Comparison of ENCODE assay signal across 22 cellular contexts in genomic region chr1:37697737-37698136, GRCh38.
"Had no signal": no experiment of that assay in that cellular context is flagged by ENCODE, and none has a peak within 500 bp of the region (broad histone marks: within the 10 kb centered on the region; RNA-seq: fewer than 3 reads in every experiment).

No MANE protein-coding gene starts in this region.

- H3K27ac Mint-ChIP-seq: activated B cell treated with CpG ODN at 0.5 μM for 24 hours; activated CD4-positive, alpha-beta memory T cell treated with anti-CD3 and anti-CD28 coated beads for 36 hours; activated CD4-positive, alpha-beta T cell treated with anti-CD3 and anti-CD28 coated beads, Interleukin-2, amount 10 ng/mL, durations not matched to agents 7 days and 5 days; activated naive CD8-positive, alpha-beta T cell; T-cell had no signal

- DNase-seq: activated B cell treated with CpG ODN at 0.5 μM for 24 hours; activated CD4-positive, alpha-beta memory T cell treated with anti-CD3 and anti-CD28 coated beads for 36 hours; activated CD4-positive, alpha-beta T cell treated with anti-CD3 and anti-CD28 coated beads for 1 hour; activated CD4-positive, alpha-beta T cell treated with anti-CD3 and anti-CD28 coated beads, Interleukin-2, amount 10 ng/mL, durations not matched to agents 7 days and 5 days; activated effector memory CD4-positive, alpha-beta T cell treated with Interleukin-2 at 50 U/mL for 16 hours; activated naive CD4-positive, alpha-beta T cell treated with Interleukin-2 at 50 U/mL for 16 hours; activated T-cell treated with anti-CD3 and anti-CD28 coated beads for 4 hours; brain microvascular endothelial cell; Karpas-422; NCI-H1092; NCI-H1417; NCI-H1930; NCI-H2171; NCI-H226; NCI-H774; SIG-M5; T-cell; T-helper 2 cell; T1000 had no signal

- H3K27me3 Mint-ChIP-seq: activated B cell treated with CpG ODN at 0.5 μM for 24 hours; activated CD4-positive, alpha-beta memory T cell treated with anti-CD3 and anti-CD28 coated beads for 36 hours; activated CD4-positive, alpha-beta T cell treated with anti-CD3 and anti-CD28 coated beads, Interleukin-2, amount 10 ng/mL, durations not matched to agents 7 days and 5 days; activated naive CD8-positive, alpha-beta T cell; T-cell had no signal

- H3K36me3 Mint-ChIP-seq: T-cell had no signal

- H3K4me3 Mint-ChIP-seq: activated B cell treated with CpG ODN at 0.5 μM for 24 hours; activated CD4-positive, alpha-beta memory T cell treated with anti-CD3 and anti-CD28 coated beads for 36 hours; activated CD4-positive, alpha-beta T cell treated with anti-CD3 and anti-CD28 coated beads, Interleukin-2, amount 10 ng/mL, durations not matched to agents 7 days and 5 days; activated naive CD8-positive, alpha-beta T cell; T-cell had no signal

- H3K9me3 Mint-ChIP-seq: activated B cell treated with CpG ODN at 0.5 μM for 24 hours; activated CD4-positive, alpha-beta memory T cell treated with anti-CD3 and anti-CD28 coated beads for 36 hours; activated CD4-positive, alpha-beta T cell treated with anti-CD3 and anti-CD28 coated beads, Interleukin-2, amount 10 ng/mL, durations not matched to agents 7 days and 5 days; T-cell had no signal

- H3K4me3 ChIP-seq: cardiac muscle cell, K562 had no signal

- H3K27ac ChIP-seq: brain microvascular endothelial cell, cardiac muscle cell had no signal

- H3K27me3 ChIP-seq: brain microvascular endothelial cell, cardiac muscle cell had no signal

- ATAC-seq: K562, T-cell had no signal
